ENCODE assay signal across 8 cellular contexts in the genomic region with DNA sequence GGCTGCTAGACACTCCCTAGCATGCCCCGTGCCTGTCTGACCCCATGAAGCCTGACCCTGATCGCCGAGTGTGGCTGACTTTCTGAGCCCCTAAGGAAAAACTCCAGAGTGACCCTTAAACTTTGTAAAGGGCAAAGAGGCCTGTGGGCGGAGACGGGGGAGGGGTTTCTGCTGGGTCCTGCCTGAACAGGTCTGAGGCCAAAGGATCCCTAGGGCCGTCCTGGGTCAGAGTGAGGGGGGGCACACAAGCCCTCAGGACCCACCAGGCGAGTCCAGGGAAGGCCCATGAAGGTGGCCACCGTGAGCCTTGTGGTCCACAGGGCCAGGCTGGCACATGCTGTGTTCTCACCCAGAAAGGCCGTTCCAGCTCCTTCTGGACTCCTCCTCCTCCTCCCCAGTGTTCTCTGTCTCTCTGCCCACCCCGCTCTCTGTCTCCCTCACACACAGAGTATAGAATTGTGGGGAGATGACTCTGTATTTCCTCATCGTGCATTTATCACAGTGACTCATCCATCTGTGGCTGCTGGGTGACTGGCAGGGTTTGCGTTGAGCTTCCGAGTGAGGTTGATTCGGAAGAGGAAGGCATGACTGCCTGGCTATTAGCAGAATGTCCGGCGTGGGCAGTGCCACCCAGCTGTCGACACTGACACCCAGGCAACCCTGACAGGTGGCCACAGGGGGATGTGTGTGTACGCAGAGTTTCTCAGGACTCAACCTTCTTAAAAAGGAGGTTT.
DNase-seq lines count a peak whose midpoint lies in the region; ATAC-seq and TF ChIP-seq lines count a peak whose summit lies in the region.
"Not testable (repeated sequence)": the region's sequence is repeated elsewhere in the genome, so short reads cannot be mapped to it uniquely, and the experiment has no call there.

No MANE protein-coding gene starts in this region.

- CTCF ChIA-PET in PC-9 (lab: Charles Lee); activated CD4-positive, alpha-beta memory T cell treated with anti-CD3 and anti-CD28 coated beads for 36 hours (lab: Charles Lee); naive thymus-derived CD4-positive, alpha-beta T cell (lab: Charles Lee): not testable (repeated sequence)

- H3K27me3 Mint-ChIP-seq in CD14-positive monocyte (ENCODE audit: low read depth in 3 of 3); activated CD4-positive, alpha-beta memory T cell treated with anti-CD3 and anti-CD28 coated beads for 36 hours; activated naive CD8-positive, alpha-beta T cell treated with anti-CD3 and anti-CD28 coated beads, Interleukin-2, amount 50 U/mL, for 24 hours; naive thymus-derived CD4-positive, alpha-beta T cell: not testable (repeated sequence)

- H3K27ac ChIP-seq in PC-9; naive thymus-derived CD4-positive, alpha-beta T cell (ENCODE audit: low read depth, low read length): not testable (repeated sequence)

- not testable (repeated sequence) for H3K9me3 Mint-ChIP-seq in CD14-positive monocyte; activated CD4-positive, alpha-beta memory T cell treated with anti-CD3 and anti-CD28 coated beads for 36 hours; activated naive CD8-positive, alpha-beta T cell treated with anti-CD3 and anti-CD28 coated beads, Interleukin-2, amount 50 U/mL, for 24 hours; naive thymus-derived CD4-positive, alpha-beta T cell

- ATAC-seq in activated naive CD8-positive, alpha-beta T cell treated with anti-CD3 and anti-CD28 coated beads, Interleukin-2, amount 50 U/mL, for 24 hours: peak; percentile 99
- ATAC-seq in esophagus mucosa: peak; percentile 86
- ATAC-seq in left colon: peak; percentile 83
- peak; percentile 89 for ATAC-seq in naive thymus-derived CD4-positive, alpha-beta T cell

- TF ChIP-seq CTCF in CD14-positive monocyte (IDR thresholded peaks at IDR 0.05); PC-9 (conservative IDR thresholded peaks at IDR 0.05): not testable (repeated sequence)

- H3K27me3 ChIP-seq in PC-9 (ENCODE audit: insufficient read depth, low read depth); naive thymus-derived CD4-positive, alpha-beta T cell (ENCODE audit: control insufficient read depth in 2 of 2, insufficient read depth in 2 of 2, low read length in 2 of 2): not testable (repeated sequence)

- H3K4me2 ChIP-seq in PC-9: not testable (repeated sequence)

- peak; percentile 43 for DNase-seq in CD14-positive monocyte (ENCODE audit: low spot score)
- DNase-seq in PC-9: peak in 1 of 2 experiments; percentile 0
- peak; percentile 3 for DNase-seq in activated CD4-positive, alpha-beta memory T cell treated with anti-CD3 and anti-CD28 coated beads for 36 hours
- not testable (repeated sequence) for DNase-seq in activated naive CD8-positive, alpha-beta T cell treated with anti-CD3 and anti-CD28 coated beads, Interleukin-2, amount 50 U/mL, for 24 hours; left colon; naive thymus-derived CD4-positive, alpha-beta T cell
- DNase-seq in stimulated activated CD8-positive, alpha-beta memory T cell treated with anti-CD3 and anti-CD28 coated beads, Interleukin-4, amount 100 ng/mL, for 48 hours: peak; percentile 1

- not testable (repeated sequence) for H3K4me1 ChIP-seq in PC-9 (replicated peaks; ENCODE audit: insufficient read depth); naive thymus-derived CD4-positive, alpha-beta T cell (ENCODE audit: control insufficient read depth in 2 of 2, insufficient read depth in 2 of 2, low read length in 2 of 2)

- H3K4me3 ChIP-seq in PC-9; naive thymus-derived CD4-positive, alpha-beta T cell (ENCODE audit: low read length): not testable (repeated sequence)

- H3K36me3 ChIP-seq in PC-9 (ENCODE audit: low read depth); naive thymus-derived CD4-positive, alpha-beta T cell (ENCODE audit: control insufficient read depth in 2 of 3, insufficient read depth in 3 of 3, low read length in 3 of 3): not testable (repeated sequence)

- H2AFZ ChIP-seq in PC-9: not testable (repeated sequence)

- H3K4me3 Mint-ChIP-seq in CD14-positive monocyte; activated CD4-positive, alpha-beta memory T cell treated with anti-CD3 and anti-CD28 coated beads for 36 hours; activated naive CD8-positive, alpha-beta T cell treated with anti-CD3 and anti-CD28 coated beads, Interleukin-2, amount 50 U/mL, for 24 hours; naive thymus-derived CD4-positive, alpha-beta T cell: not testable (repeated sequence)

- not testable (repeated sequence) for H3K9me2 ChIP-seq in PC-9 (ENCODE audit: insufficient read depth)

- not testable (repeated sequence) for H3F3A ChIP-seq in PC-9 (ENCODE audit: insufficient read depth, low read depth)

- POLR2A ChIA-PET in PC-9 (lab: Charles Lee; ENCODE audit: unreplicated experiment); activated CD4-positive, alpha-beta memory T cell treated with anti-CD3 and anti-CD28 coated beads for 36 hours (lab: Charles Lee); naive thymus-derived CD4-positive, alpha-beta T cell (lab: Charles Lee): not testable (repeated sequence)

- H3K36me3 Mint-ChIP-seq in CD14-positive monocyte; activated CD4-positive, alpha-beta memory T cell treated with anti-CD3 and anti-CD28 coated beads for 36 hours; activated naive CD8-positive, alpha-beta T cell treated with anti-CD3 and anti-CD28 coated beads, Interleukin-2, amount 50 U/mL, for 24 hours (ENCODE audit: low read depth); naive thymus-derived CD4-positive, alpha-beta T cell: not testable (repeated sequence)

- TSS peak; percentile 81 for BruUV-seq in PC-9 (replicated peaks; lab: Mats Ljungman, UMichigan)

- not testable (repeated sequence) for H4K20me1 ChIP-seq in PC-9 (ENCODE audit: insufficient read depth)

- H3K79me2 ChIP-seq in PC-9 (ENCODE audit: low read depth): not testable (repeated sequence)

- intact Hi-C loops in CD14-positive monocyte (cut with micrococcal nuclease); PC-9 (cut with micrococcal nuclease; ENCODE audit: unreplicated experiment); activated CD4-positive, alpha-beta memory T cell treated with anti-CD3 and anti-CD28 coated beads for 36 hours (cut with micrococcal nuclease); left colon (cut with DNase I, micrococcal nuclease); naive thymus-derived CD4-positive, alpha-beta T cell (cut with micrococcal nuclease): not testable (repeated sequence)

- not testable (repeated sequence) for H3K27ac Mint-ChIP-seq in CD14-positive monocyte; activated CD4-positive, alpha-beta memory T cell treated with anti-CD3 and anti-CD28 coated beads for 36 hours; activated naive CD8-positive, alpha-beta T cell treated with anti-CD3 and anti-CD28 coated beads, Interleukin-2, amount 50 U/mL, for 24 hours; naive thymus-derived CD4-positive, alpha-beta T cell

- not testable (repeated sequence) for H3K4me1 Mint-ChIP-seq in CD14-positive monocyte; activated CD4-positive, alpha-beta memory T cell treated with anti-CD3 and anti-CD28 coated beads for 36 hours (ENCODE audit: low read depth); activated naive CD8-positive, alpha-beta T cell treated with anti-CD3 and anti-CD28 coated beads, Interleukin-2, amount 50 U/mL, for 24 hours; naive thymus-derived CD4-positive, alpha-beta T cell

- H3K9me3 ChIP-seq in PC-9 (ENCODE audit: insufficient read depth, low read depth); naive thymus-derived CD4-positive, alpha-beta T cell (ENCODE audit: control insufficient read depth in 2 of 3, low read length in 3 of 3): not testable (repeated sequence)
